ENCODE assay signal across 9 cellular contexts in genomic region chr11:84899740-84900139, GRCh38.
A peak's percentile ranks its signal among the peaks of the same experiment; 100 is the strongest.
DNase-seq lines count a peak whose midpoint lies in the region; ATAC-seq and TF ChIP-seq lines count a peak whose summit lies in the region.
"Had no signal": no experiment of that assay in that cellular context is flagged by ENCODE, and none has a peak within 500 bp of the region (broad histone marks: within the 10 kb centered on the region; RNA-seq: fewer than 3 reads in every experiment).

No MANE protein-coding gene starts in this region.

- peak; percentile 77 for ATAC-seq in HG02973 (IDR thresholded peaks at IDR 0.05; ENCODE audit: unreplicated experiment)
- ATAC-seq in SK-N-SH treated with all-trans-retinoic acid at 6 μM for 48 hours = peak; percentile 61; the same call in 2 of the 3 replicates
- ATAC-seq in HG02588 (IDR thresholded peaks at IDR 0.05; ENCODE audit: unreplicated experiment) = no peak

- DNase-seq in left kidney (ENCODE audit: low read depth, low spot score) (peak; percentile 24), putamen (ENCODE audit: low spot score) (no peak), dermis blood vessel endothelial cell (no peak), retina (no peak)
- DNase-seq: NCI-H1092 treated with DMSO at 0.1 percent for 48 hours had no signal

- TF ChIP-seq CTCF in GM12874 (IDR thresholded peaks at IDR 0.05; ENCODE audit: insufficient read depth, low read depth, low read length) = peak; percentile 28; the same call in 1 of the 2 replicates

TF ChIP-seq in SK-N-SH treated with all-trans-retinoic acid at 6 μM for 48 hours, 23 proteins besides CTCF, POLR2A, EP300 and RAD21:
- TF ChIP-seq SNAI2 (CRISPR knock-in tag; IDR thresholded peaks at IDR 0.05) = no peak
- TF ChIP-seq ESRRG (CRISPR knock-in tag; IDR thresholded peaks at IDR 0.05) = no peak
- TF ChIP-seq ZNF8 (CRISPR knock-in tag; IDR thresholded peaks at IDR 0.05) = no peak
- no peak for TF ChIP-seq CREB5 (CRISPR knock-in tag; IDR thresholded peaks at IDR 0.05; ENCODE audit: low read depth)
- TF ChIP-seq TSHZ2 (CRISPR knock-in tag; IDR thresholded peaks at IDR 0.05) = no peak
- no peak for TF ChIP-seq ZFP3 (CRISPR knock-in tag; IDR thresholded peaks at IDR 0.05)
- TF ChIP-seq ZFP30 (CRISPR knock-in tag; IDR thresholded peaks at IDR 0.05) = no peak
- TF ChIP-seq OSR1 (CRISPR knock-in tag; IDR thresholded peaks at IDR 0.05) = no peak
- no peak for TF ChIP-seq TOX (CRISPR knock-in tag; IDR thresholded peaks at IDR 0.05; ENCODE audit: borderline replicate concordance)
- TF ChIP-seq POU6F1 (CRISPR knock-in tag; IDR thresholded peaks at IDR 0.05; ENCODE audit: borderline replicate concordance, low read depth) = no peak
- TF ChIP-seq PPARA (CRISPR knock-in tag; IDR thresholded peaks at IDR 0.05; ENCODE audit: borderline replicate concordance) = no peak
- TF ChIP-seq GLIS3 (CRISPR knock-in tag; IDR thresholded peaks at IDR 0.05) = no peak
- TF ChIP-seq CSDC2 (CRISPR knock-in tag; IDR thresholded peaks at IDR 0.05) = no peak
- no peak for TF ChIP-seq ISL1 (CRISPR knock-in tag; IDR thresholded peaks at IDR 0.05)
- TF ChIP-seq ZNF565 (CRISPR knock-in tag; conservative IDR thresholded peaks at IDR 0.05; ENCODE audit: low read depth) = no peak
